In the genomic region with DNA sequence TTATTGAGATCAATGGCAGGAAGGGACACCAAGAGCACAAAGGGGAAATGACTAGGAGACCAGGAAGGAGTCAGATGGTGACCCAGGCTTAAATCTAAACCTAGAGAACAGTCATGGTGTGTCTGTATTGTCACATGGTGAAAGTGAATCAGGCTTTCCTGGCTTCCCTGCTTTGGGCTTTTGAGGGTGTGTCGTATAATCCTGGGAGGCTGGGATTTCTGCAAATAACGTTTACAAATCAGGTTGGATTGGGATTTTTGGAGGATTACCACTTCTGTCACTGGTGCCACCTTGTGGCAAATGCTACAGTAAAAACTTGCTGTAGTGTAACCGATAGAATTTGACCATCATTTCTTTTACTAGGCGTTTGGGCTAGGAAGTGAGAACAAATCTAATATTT, we compare ENCODE assay signal across 14 cellular contexts.
DNase-seq lines count a peak whose midpoint lies in the region; ATAC-seq, FAIRE-seq and TF ChIP-seq lines count a peak whose summit lies in the region.
"Had no signal": no experiment of that assay in that cellular context is flagged by ENCODE, and none has a peak within 500 bp of the region (broad histone marks: within the 10 kb centered on the region; RNA-seq: fewer than 3 reads in every experiment).

No MANE protein-coding gene starts in this region.

- H3K4me3 ChIP-seq in choroid plexus epithelial cell (ENCODE audit: low read depth, low read length) (no peak overlapping the region), lung (no peak overlapping the region)
- H3K4me3 ChIP-seq: suprapubic skin had no signal

- no peaks in the 10 kb centered on the region for H3K36me3 ChIP-seq in lung (ENCODE audit: control insufficient read depth in 2 of 2, insufficient read depth in 2 of 2, low read length in 2 of 2)
- H3K36me3 ChIP-seq: suprapubic skin had no signal

- no peaks in the 10 kb centered on the region for H3K4me1 ChIP-seq in lung (ENCODE audit: control insufficient read depth in 2 of 2, insufficient read depth in 2 of 2, low read length in 2 of 2)
- H3K4me1 ChIP-seq: suprapubic skin had no signal

- ATAC-seq in lung (ENCODE audit: insufficient read depth, low FRiP score) (peak; percentile 43), GM21526 (IDR thresholded peaks at IDR 0.05; ENCODE audit: low FRiP score, unreplicated experiment) (no peak)

- peak; percentile 48 for TF ChIP-seq CTCF in choroid plexus epithelial cell (conservative IDR thresholded peaks at IDR 0.05; ENCODE audit: low read depth, low read length)
- TF ChIP-seq CTCF in lung (IDR thresholded peaks at IDR 0.05; ENCODE audit: control extremely low read depth, extremely low read depth): no peak

- FAIRE-seq in GM19239 (lab: Jason Lieb, UNC): no peak

- DNase-seq in DMS53 (lab: John Stamatoyannopoulos, UW) (peak; percentile 71), NAMALWA (ENCODE audit: low spot score) (peak; percentile 20), choroid plexus epithelial cell (ENCODE audit: low read depth) (peak; percentile 49), lung (ENCODE audit: low spot score) (no peak), NOMO-1 (lab: John Stamatoyannopoulos, UW; ENCODE audit: unreplicated experiment in 2 of 2) (no peak), NCI-H2227 (lab: John Stamatoyannopoulos, UW; ENCODE audit: unreplicated experiment) (no peak), GM19239 (ENCODE audit: insufficient read length, low spot score) (no peak)
- DNase-seq: activated naive CD4-positive, alpha-beta T cell treated with anti-CD3 and anti-CD28 coated beads, Interleukin-2, amount 10 ng/mL, durations not matched to agents 7 days and 5 days; CD8-positive, alpha-beta memory T cell; erythroblast; NK-92 treated with Interleukin-12 subunit alpha and Interleukin-12 subunit beta, amount 100 ng/mL, for 24 hours; stimulated activated CD4-positive, alpha-beta T cell treated with anti-CD3 and anti-CD28 coated beads, Interleukin-1b, Interleukin-23, amount 100 ng/mL, for 48 hours had no signal

- H3K27ac ChIP-seq in lung (ENCODE audit: low read depth in 1 of 2, low read length in 1 of 2): no peak overlapping the region
- H3K27ac ChIP-seq: suprapubic skin had no signal

- H3K27me3 ChIP-seq in lung (ENCODE audit: control insufficient read depth, insufficient read depth): no peaks in the 10 kb centered on the region
- H3K27me3 ChIP-seq: suprapubic skin had no signal

- 31 to 43% methylated on average over 4 of the region's 4 CpGs for WGBS in lung, 2 donors

- H3K9me3 ChIP-seq in lung (ENCODE audit: control insufficient read depth in 2 of 2, insufficient read depth in 1 of 2, low read length in 1 of 2): no peaks in the 10 kb centered on the region
- H3K9me3 ChIP-seq: suprapubic skin had no signal

Comparison
In these comparisons a context has a peak if more than half of its experiments do, and no peak if none do; other contexts are left out.
1. DNase-seq: peak in DMS53 (single experiment), NAMALWA (single experiment) and choroid plexus epithelial cell (single experiment); none in lung (single experiment), NOMO-1 (0 of 2), NCI-H2227 (single experiment) and GM19239 (single experiment).